Comparison of ENCODE assay signal across 12 cellular contexts in genomic region chr5:73908846-73909245, GRCh38.
"Had no signal": no experiment of that assay in that cellular context is flagged by ENCODE, and none has a peak within 500 bp of the region (broad histone marks: within the 10 kb centered on the region; RNA-seq: fewer than 3 reads in every experiment).

No MANE protein-coding gene starts in this region.

- H3K9me3 Mint-ChIP-seq: natural killer cell treated with Interleukin-12 subunit alpha and Interleukin-12 subunit beta and Interleukin-15 and Interleukin-18, amount 100 ng/mL, for 72 hours had no signal

- H3K79me2 ChIP-seq: hepatocyte had no signal

- ATAC-seq: foreskin keratinocyte, left lobe of liver had no signal

- H2AFZ ChIP-seq: hepatocyte had no signal

- H3K27me3 Mint-ChIP-seq: natural killer cell treated with Interleukin-12 subunit alpha and Interleukin-12 subunit beta and Interleukin-15 and Interleukin-18, amount 100 ng/mL, for 72 hours; type B pancreatic cell had no signal

- H3K36me3 Mint-ChIP-seq: natural killer cell treated with Interleukin-12 subunit alpha and Interleukin-12 subunit beta and Interleukin-15 and Interleukin-18, amount 100 ng/mL, for 72 hours had no signal

- H3K4me3 ChIP-seq: colonic mucosa, hepatocyte had no signal

- H3K36me3 ChIP-seq: colonic mucosa had no signal

- H3K4me2 ChIP-seq: hepatocyte had no signal

- DNase-seq: colonic mucosa; erythroblast; foreskin keratinocyte; head of caudate nucleus; mammary epithelial cell; small intestine; stimulated activated CD4-positive, alpha-beta T cell treated with anti-CD3 and anti-CD28 coated beads, Interleukin-12 subunit alpha, Interleukin-12 subunit beta, amount 100 ng/mL, for 4 hours; stimulated activated naive CD4-positive, alpha-beta T cell treated with Interleukin-2 at 50 U/mL for 16 hours had no signal

- H3K4me3 Mint-ChIP-seq: natural killer cell treated with Interleukin-12 subunit alpha and Interleukin-12 subunit beta and Interleukin-15 and Interleukin-18, amount 100 ng/mL, for 72 hours; type B pancreatic cell had no signal

- H3K4me1 ChIP-seq: colonic mucosa had no signal

- H3K27ac ChIP-seq: colonic mucosa, foreskin keratinocyte, hepatocyte had no signal

- H3K27ac Mint-ChIP-seq: natural killer cell treated with Interleukin-12 subunit alpha and Interleukin-12 subunit beta and Interleukin-15 and Interleukin-18, amount 100 ng/mL, for 72 hours; type B pancreatic cell had no signal

- H3K9me3 ChIP-seq: colonic mucosa had no signal

- H3K27me3 ChIP-seq: colonic mucosa, foreskin keratinocyte, hepatocyte had no signal
